12 cellular contexts compared by ENCODE assay signal in the genomic region with DNA sequence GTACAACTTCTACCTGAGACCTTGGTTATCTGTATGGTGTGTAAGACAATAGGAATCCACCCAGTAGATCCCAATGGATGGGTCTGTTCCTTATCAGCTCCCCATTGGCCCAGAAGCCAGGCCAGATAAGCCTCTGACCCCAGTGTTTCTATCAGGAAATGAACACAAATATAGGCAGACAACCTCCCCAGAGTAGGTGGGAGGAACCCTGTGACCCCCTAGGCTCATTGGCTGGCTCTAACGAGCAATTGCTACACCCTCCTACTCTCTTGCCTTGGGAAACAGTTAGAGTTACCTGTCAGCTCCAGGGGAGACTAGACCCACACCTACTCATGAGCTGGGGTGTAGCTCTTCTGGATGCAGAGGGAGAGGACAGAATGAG.
A peak's percentile ranks its signal among the peaks of the same experiment; 100 is the strongest.
DNase-seq lines count a peak whose midpoint lies in the region; ATAC-seq lines count a peak whose summit lies in the region.
"Had no signal": no experiment of that assay in that cellular context is flagged by ENCODE, and none has a peak within 500 bp of the region (broad histone marks: within the 10 kb centered on the region; RNA-seq: fewer than 3 reads in every experiment).

No MANE protein-coding gene starts in this region.

- no peak overlapping the region for H3K4me3 Mint-ChIP-seq in activated CD4-positive, alpha-beta T cell treated with anti-CD3 and anti-CD28 coated beads, Interleukin-2, amount 10 ng/mL, durations not matched to agents 24 days and 14 days
- H3K4me3 Mint-ChIP-seq: activated naive CD8-positive, alpha-beta T cell treated with anti-CD3 and anti-CD28 coated beads, Interleukin-2, amount 10 ng/mL, durations not matched to agents 7 days and 5 days; T-helper 1 cell treated with Interleukin-12 subunit alpha and Interleukin-12 subunit beta and Interleukin-4 antibody, amounts not matched to agents 30 μg/mL and 1 μg/mL, for 36 hours had no signal

- intact Hi-C loops in activated CD4-positive, alpha-beta T cell treated with anti-CD3 and anti-CD28 coated beads, Interleukin-2, amount 10 ng/mL, durations not matched to agents 24 days and 14 days (cut with micrococcal nuclease) = loop anchor here (5.0 kb wide), 1 partner anchor 986 kb away; no protein-coding TSS in a partner anchor

- peaks cover 75% of the 10 kb centered on the region for H3K27me3 Mint-ChIP-seq in activated CD4-positive, alpha-beta T cell treated with anti-CD3 and anti-CD28 coated beads, Interleukin-2, amount 10 ng/mL, durations not matched to agents 24 days and 14 days

- peak overlapping the region; percentile 22 for H3K27ac Mint-ChIP-seq in activated CD4-positive, alpha-beta T cell treated with anti-CD3 and anti-CD28 coated beads, Interleukin-2, amount 10 ng/mL, durations not matched to agents 24 days and 14 days
- H3K27ac Mint-ChIP-seq: activated naive CD8-positive, alpha-beta T cell treated with anti-CD3 and anti-CD28 coated beads, Interleukin-2, amount 10 ng/mL, durations not matched to agents 7 days and 5 days; T-helper 1 cell treated with Interleukin-12 subunit alpha and Interleukin-12 subunit beta and Interleukin-4 antibody, amounts not matched to agents 30 μg/mL and 1 μg/mL, for 36 hours had no signal

- H3K4me1 Mint-ChIP-seq in activated CD4-positive, alpha-beta T cell treated with anti-CD3 and anti-CD28 coated beads, Interleukin-2, amount 10 ng/mL, durations not matched to agents 24 days and 14 days = peaks cover 27% of the 10 kb centered on the region

- no peak for DNase-seq in activated CD4-positive, alpha-beta T cell treated with anti-CD3 and anti-CD28 coated beads, Interleukin-2, amount 10 ng/mL, durations not matched to agents 24 days and 14 days
- no peak for DNase-seq in activated CD4-positive, alpha-beta T cell treated with anti-CD3 and anti-CD28 coated beads for 48 hours
- DNase-seq in NCI-H226 (peak; percentile 21), LoVo (ENCODE audit: low spot score) (no peak), hypothalamus (lab: John Stamatoyannopoulos, UW) (no peak), NCI-H526 treated with DMSO at 0.1 percent for 48 hours (lab: John Stamatoyannopoulos, UW) (no peak), ureter (ENCODE audit: low spot score) (no peak)
- DNase-seq: activated naive CD8-positive, alpha-beta T cell treated with anti-CD3 and anti-CD28 coated beads, Interleukin-2, amount 10 ng/mL, durations not matched to agents 7 days and 5 days; NCI-H1694; retina had no signal

- H3K9me3 Mint-ChIP-seq in activated CD4-positive, alpha-beta T cell treated with anti-CD3 and anti-CD28 coated beads, Interleukin-2, amount 10 ng/mL, durations not matched to agents 24 days and 14 days = no peaks in the 10 kb centered on the region
- H3K9me3 Mint-ChIP-seq: activated naive CD8-positive, alpha-beta T cell treated with anti-CD3 and anti-CD28 coated beads, Interleukin-2, amount 10 ng/mL, durations not matched to agents 7 days and 5 days; T-helper 1 cell treated with Interleukin-12 subunit alpha and Interleukin-12 subunit beta and Interleukin-4 antibody, amounts not matched to agents 30 μg/mL and 1 μg/mL, for 36 hours had no signal

- peak; percentile 32 for ATAC-seq in HG02852 (IDR thresholded peaks at IDR 0.05; ENCODE audit: unreplicated experiment)

- H3K36me3 Mint-ChIP-seq in activated CD4-positive, alpha-beta T cell treated with anti-CD3 and anti-CD28 coated beads, Interleukin-2, amount 10 ng/mL, durations not matched to agents 24 days and 14 days (ENCODE audit: low read depth) = no peaks in the 10 kb centered on the region
- H3K36me3 Mint-ChIP-seq: activated naive CD8-positive, alpha-beta T cell treated with anti-CD3 and anti-CD28 coated beads, Interleukin-2, amount 10 ng/mL, durations not matched to agents 7 days and 5 days had no signal
